ENCODE assay signal across 15 cellular contexts in the genomic region with DNA sequence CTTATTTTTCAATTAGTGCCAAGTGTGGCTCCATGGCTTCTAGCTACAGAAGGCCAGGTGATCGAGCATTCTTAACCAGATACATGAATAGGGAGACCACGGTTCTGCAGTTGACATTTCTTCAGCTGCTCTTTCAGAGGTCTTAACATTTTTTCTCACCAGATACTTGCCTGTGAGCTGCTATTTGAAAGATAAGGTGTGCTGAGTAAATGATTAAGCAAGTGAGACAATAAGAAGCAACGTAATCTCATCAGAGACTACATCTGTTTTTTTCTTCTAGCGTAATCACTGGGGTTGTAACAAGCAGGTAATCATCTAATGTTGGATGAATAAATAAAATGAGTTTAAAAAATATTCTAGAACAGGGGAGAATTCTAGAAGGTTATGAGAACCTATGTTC.
"Had no signal": no experiment of that assay in that cellular context is flagged by ENCODE, and none has a peak within 500 bp of the region (broad histone marks: within the 10 kb centered on the region; RNA-seq: fewer than 3 reads in every experiment).

No MANE protein-coding gene starts in this region.

- H3K4me1 ChIP-seq: heart left ventricle had no signal

- H3K27me3 ChIP-seq: colonic mucosa, neural progenitor cell, ovary had no signal

- DNase-seq: colonic mucosa; effector CD4-positive, alpha-beta T cell; heart left ventricle; hypothalamus; kidney glomerular epithelial cell; mammary epithelial cell; natural killer cell; nucleus accumbens; ovary; right cardiac atrium; stimulated activated CD4-positive, alpha-beta T cell treated with anti-CD3 and anti-CD28 coated beads, Interleukin-2, amount 100 ng/mL, for 48 hours; stimulated activated naive CD4-positive, alpha-beta T cell treated with Interleukin-2 at 50 U/mL for 16 hours had no signal

- H3K36me3 ChIP-seq: colonic mucosa, heart left ventricle, neural progenitor cell, ovary had no signal

- H3K36me3 Mint-ChIP-seq: natural killer cell had no signal

- H3K4me3 Mint-ChIP-seq: natural killer cell, neural progenitor cell had no signal

- H3K27ac Mint-ChIP-seq: natural killer cell, neural progenitor cell had no signal

- H3K9me3 ChIP-seq: colonic mucosa, heart left ventricle, ovary had no signal

- H3K4me3 ChIP-seq: colonic mucosa, heart left ventricle, neural progenitor cell, ovary, smooth muscle cell had no signal

- ATAC-seq: heart left ventricle, left lobe of liver, natural killer cell, right cardiac atrium had no signal

- H3K4me1 Mint-ChIP-seq: natural killer cell had no signal

- H3K9me3 Mint-ChIP-seq: neural progenitor cell had no signal

- H3K27ac ChIP-seq: colonic mucosa, heart left ventricle, neural progenitor cell, ovary had no signal

- H3K9ac ChIP-seq: neural progenitor cell had no signal
